ENCODE assay signal across 9 cellular contexts in genomic region chr18:34158881-34159690, GRCh38.
DNase-seq lines count a peak whose midpoint lies in the region; ATAC-seq and TF ChIP-seq lines count a peak whose summit lies in the region.
"Had no signal": no experiment of that assay in that cellular context is flagged by ENCODE, and none has a peak within 500 bp of the region (broad histone marks: within the 10 kb centered on the region; RNA-seq: fewer than 3 reads in every experiment).

No MANE protein-coding gene starts in this region.

- peak overlapping the region; percentile 42 for H2AFZ ChIP-seq in mammary epithelial cell (ENCODE audit: low read depth, low read length)
- no peak overlapping the region for H2AFZ ChIP-seq in Karpas-422 (ENCODE audit: low read length)

- peak overlapping the region; percentile 30 for H3K4me2 ChIP-seq in mammary epithelial cell (ENCODE audit: insufficient read depth, low read depth, low read length)
- no peak overlapping the region for H3K4me2 ChIP-seq in Karpas-422 (ENCODE audit: low read depth, low read length, poor library complexity, severe bottlenecking)

- BruUV-seq in mammary epithelial cell (replicated peaks; lab: Mats Ljungman, UMichigan): no TSS peak

- ATAC-seq in GM18498 (IDR thresholded peaks at IDR 0.05; ENCODE audit: unreplicated experiment) (no peak), GM21367 (IDR thresholded peaks at IDR 0.05; ENCODE audit: unreplicated experiment) (no peak)
- ATAC-seq: HCT116 had no signal

- H3K36me3 ChIP-seq in mammary epithelial cell (ENCODE audit: insufficient read depth, low read length) (no peaks in the 10 kb centered on the region), stomach smooth muscle (ENCODE audit: control insufficient read depth in 2 of 2, insufficient read depth in 2 of 2, low read length in 2 of 2) (no peaks in the 10 kb centered on the region), Karpas-422 (ENCODE audit: insufficient read depth, low read length) (no peaks in the 10 kb centered on the region)

- H3K79me2 ChIP-seq in mammary epithelial cell (ENCODE audit: insufficient read depth, low read length) (no peaks in the 10 kb centered on the region), Karpas-422 (ENCODE audit: low read length) (no peaks in the 10 kb centered on the region)

- dilution Hi-C loops in mammary epithelial cell (cut with HindIII; ENCODE audit: low sequenced_read_pairs): no loop called here

- H4K20me1 ChIP-seq in mammary epithelial cell (ENCODE audit: insufficient read depth, low read length) (no peaks in the 10 kb centered on the region), Karpas-422 (ENCODE audit: insufficient read depth, low read depth, low read length) (no peaks in the 10 kb centered on the region)

- H3K27ac ChIP-seq in mammary epithelial cell (ENCODE audit: insufficient read depth, low read depth, low read length): no peak overlapping the region
- no peak overlapping the region for H3K27ac ChIP-seq in stomach smooth muscle (ENCODE audit: low read length)
- H3K27ac ChIP-seq in Karpas-422 (ENCODE audit: low read length): no peak overlapping the region

- CTCF ChIA-PET in mammary epithelial cell (lab: Charles Lee; ENCODE audit: low non-redundant PET): no interaction called here

- H3K27me3 ChIP-seq in mammary epithelial cell (ENCODE audit: insufficient read depth, low read length) (peaks cover 6% of the 10 kb centered on the region), stomach smooth muscle (ENCODE audit: control insufficient read depth in 1 of 2, insufficient read depth in 2 of 2, low read length in 2 of 2) (peaks cover 6 to 12% of the 10 kb centered on the region in 2 donors), Karpas-422 (ENCODE audit: low read length) (no peaks in the 10 kb centered on the region)

- 46% methylated on average over 7 of the region's 54 CpGs for WGBS in mammary epithelial cell (ENCODE audit: low coverage, missing lambda C conversion rate)

- H3K9me2 ChIP-seq in Karpas-422 (replicated peaks; ENCODE audit: insufficient read depth, low read length): no peaks in the 10 kb centered on the region

- peak; percentile 94 to 97 for DNase-seq in NCI-H1930 (lab: John Stamatoyannopoulos, UW)
- DNase-seq in mammary epithelial cell: no peak
- peak; percentile 1 for DNase-seq in iris pigment epithelial cell (ENCODE audit: low read depth)
- DNase-seq in Karpas-422: no peak

- H3K9me3 ChIP-seq in mammary epithelial cell (replicated peaks; ENCODE audit: insufficient read depth, low read length) (no peaks in the 10 kb centered on the region), stomach smooth muscle (ENCODE audit: control insufficient read depth in 2 of 2, low read length in 2 of 2) (no peaks in the 10 kb centered on the region), Karpas-422 (ENCODE audit: low read length) (no peaks in the 10 kb centered on the region)

- TF ChIP-seq CTCF in GM12872 (IDR thresholded peaks at IDR 0.05; ENCODE audit: insufficient read depth, low read depth, low read length): peak; percentile 38; the same call in 2 of the 3 replicates
- TF ChIP-seq CTCF in mammary epithelial cell (conservative IDR thresholded peaks at IDR 0.05 in 1 of 2, IDR thresholded peaks at IDR 0.05 in 1 of 2; ENCODE audit: extremely low read depth in 1 of 2, insufficient read depth in 1 of 2, low read depth in 1 of 2, low read length in 2 of 2): no peak

- H3K9ac ChIP-seq in mammary epithelial cell (ENCODE audit: insufficient read depth, low read length) (no peak overlapping the region), stomach smooth muscle (ENCODE audit: low read length in 2 of 2) (no peak overlapping the region), Karpas-422 (ENCODE audit: low read length) (no peak overlapping the region)

- H3K4me3 ChIP-seq in mammary epithelial cell (replicated peaks in 1 of 3; ENCODE audit: insufficient read depth in 1 of 3, low read depth in 2 of 3, low read length in 3 of 3) (no peak overlapping the region), stomach smooth muscle (ENCODE audit: low read length in 2 of 2) (peak overlapping the region; percentile 49 to 65), Karpas-422 (ENCODE audit: low read length) (no peak overlapping the region)

- H3K4me1 ChIP-seq in mammary epithelial cell (ENCODE audit: insufficient read depth, low read length): no peaks in the 10 kb centered on the region
- peaks cover 6% of the 10 kb centered on the region for H3K4me1 ChIP-seq in stomach smooth muscle (ENCODE audit: control insufficient read depth, insufficient read depth, low read length)
- H3K4me1 ChIP-seq in Karpas-422 (ENCODE audit: low read length): peaks cover 5% of the 10 kb centered on the region

- intact Hi-C loops in mammary epithelial cell (cut with micrococcal nuclease): no loop called here

- in situ Hi-C loops in mammary epithelial cell (cut with MboI; ENCODE audit: low sequenced_read_pairs in 2 of 2): no loop called here

Comparison
In these comparisons a context has a peak if more than half of its experiments do, and no peak if none do; other contexts are left out.
1. DNase-seq: peak in NCI-H1930 (2 of 2) and iris pigment epithelial cell (single experiment); none in mammary epithelial cell (single experiment) and Karpas-422 (single experiment).
2. H3K4me3 ChIP-seq: peak in stomach smooth muscle (2 of 2); none in mammary epithelial cell (0 of 3) and Karpas-422 (single experiment).